In genomic region chr17:3667366-3668278, GRCh38 we compare ENCODE assay signal across 8 cellular contexts. TPM values are rescaled to one million over a fixed set of nuclear protein-coding genes. Genes with fewer than 3 reads are reported as not detected.
DNase-seq lines count a peak whose midpoint lies in the region; ATAC-seq and TF ChIP-seq lines count a peak whose summit lies in the region.

No MANE protein-coding gene starts in this region.

- H3K9me2 ChIP-seq in DOHH2 (replicated peaks; ENCODE audit: control insufficient read depth, low read length) = no peaks in the 10 kb centered on the region

- H3K4me1 ChIP-seq in DOHH2 (ENCODE audit: control insufficient read depth, low read length) (peaks cover 19% of the 10 kb centered on the region), thyroid gland (peaks cover 14 to 25% of the 10 kb centered on the region in 2 donors)

- TF ChIP-seq POLR2A in thyroid gland (IDR thresholded peaks at IDR 0.05) = no peak

- H3F3A ChIP-seq in DOHH2 (ENCODE audit: control insufficient read depth, insufficient read depth) = peaks cover 15% of the 10 kb centered on the region

- H3K4me3 ChIP-seq in DOHH2 (ENCODE audit: low read length) (peak overlapping the region; percentile 94), WERI-Rb-1 (ENCODE audit: low read depth, low read length) (peak overlapping the region; percentile 80), epithelial cell of proximal tubule (ENCODE audit: low read depth, low read length) (peak overlapping the region; percentile 97), thyroid gland (replicated peaks in 1 of 3) (peak overlapping the region; percentile 72 to 94 (median 83))
- peak overlapping the region; percentile 88 for H3K4me3 ChIP-seq in Jurkat, Clone E6-1 (ENCODE audit: low read length)

- H3K9me3 ChIP-seq in DOHH2 (ENCODE audit: control insufficient read depth, insufficient read depth, low read length) (no peaks in the 10 kb centered on the region), WERI-Rb-1 (ENCODE audit: severe bottlenecking) (no peaks in the 10 kb centered on the region), thyroid gland (no peaks in the 10 kb centered on the region)

- H3K79me2 ChIP-seq in DOHH2 (ENCODE audit: control insufficient read depth, low read length) = peaks cover 45% of the 10 kb centered on the region

- WGBS in thyroid gland, 2 donors = 6 to 11% methylated on average over 13 to 15 of the region's 39 CpGs

- peak; percentile 23 for TF ChIP-seq CTCF in DOHH2 (IDR thresholded peaks at IDR 0.05; ENCODE audit: low read depth, low read length, poor library complexity, severe bottlenecking)
- TF ChIP-seq CTCF in WERI-Rb-1 (IDR thresholded peaks at IDR 0.05; ENCODE audit: low read depth, low read length) = no peak
- TF ChIP-seq CTCF in epithelial cell of proximal tubule (conservative IDR thresholded peaks at IDR 0.05; ENCODE audit: low read depth, low read length) = peak; percentile 6
- TF ChIP-seq CTCF in mesothelial cell of epicardium (IDR thresholded peaks at IDR 0.05; ENCODE audit: unreplicated experiment) = no peak
- TF ChIP-seq CTCF in thyroid gland (IDR thresholded peaks at IDR 0.05) = no peak

- H3K27ac ChIP-seq in DOHH2 (ENCODE audit: low read depth, low read length) (no peak overlapping the region), WERI-Rb-1 (peak overlapping the region; percentile 96), thyroid gland (peak overlapping the region; percentile 89 to 99 (median 98))

- H3K4me2 ChIP-seq in DOHH2 (ENCODE audit: low read length) = peak overlapping the region; percentile 78

- ATAC-seq in GM21515 (IDR thresholded peaks at IDR 0.05; ENCODE audit: unreplicated experiment) = peak; percentile 4

- H4K20me1 ChIP-seq in DOHH2 (ENCODE audit: control insufficient read depth, insufficient read depth, low read depth, low read length) = peaks cover 4% of the 10 kb centered on the region; the same call in 1 of the 2 replicates

- DNase-seq in Jurkat, Clone E6-1 (ENCODE audit: low read depth, low spot score) = no peak
- DNase-seq in WERI-Rb-1 (peak; percentile 76), epithelial cell of proximal tubule (ENCODE audit: low read depth) (no peak), mesothelial cell of epicardium (ENCODE audit: low spot score in 2 of 2, unreplicated experiment in 2 of 2) (peak; percentile 89 to 92), thyroid gland (peak; percentile 84)
- no peak for DNase-seq in stimulated activated CD4-positive, alpha-beta T cell treated with anti-CD3 and anti-CD28 coated beads, Interleukin-4, amount 100 ng/mL, for 24 hours

- intact Hi-C loops in thyroid gland (cut with DNase I) = no loop called here

- H3K27me3 ChIP-seq in DOHH2 (ENCODE audit: control insufficient read depth, low read length) (no peaks in the 10 kb centered on the region), WERI-Rb-1 (ENCODE audit: insufficient read depth, low read depth, severe bottlenecking) (no peaks in the 10 kb centered on the region), thyroid gland (no peaks in the 10 kb centered on the region)

- H3K36me3 ChIP-seq in DOHH2 (ENCODE audit: control insufficient read depth, low read length) (peaks cover 32% of the 10 kb centered on the region), WERI-Rb-1 (peaks cover 33% of the 10 kb centered on the region), thyroid gland (peaks cover 15 to 21% of the 10 kb centered on the region in 2 donors)

- H3K4me1 Mint-ChIP-seq in mesothelial cell of epicardium = peaks cover 32% of the 10 kb centered on the region

- H3K36me3 Mint-ChIP-seq in mesothelial cell of epicardium = peaks cover 14% of the 10 kb centered on the region

- peak overlapping the region; percentile 99 for H3K27ac Mint-ChIP-seq in mesothelial cell of epicardium

- no peaks in the 10 kb centered on the region for H3K9me3 Mint-ChIP-seq in mesothelial cell of epicardium

- no peaks in the 10 kb centered on the region for H3K27me3 Mint-ChIP-seq in mesothelial cell of epicardium (ENCODE audit: low read depth)

- peak overlapping the region; percentile 85 for H3K4me3 Mint-ChIP-seq in mesothelial cell of epicardium

RNA-seq across cellular contexts. Expression of gene TAX1BP3, which starts 0.8 kb away (rescaled TPM):
- 55.6 TPM for polyA plus RNA-seq in Jurkat, Clone E6-1 (2012; ENCODE audit: insufficient read depth, insufficient read length)
- total RNA-seq in epithelial cell of proximal tubule (426 and 444 TPM in 2 replicates), mesothelial cell of epicardium (133 to 136 TPM (median 135 TPM) in 3 replicates), thyroid gland (100 to 1,000 TPM in 2 of 4 donors, 10 to 100 TPM in 2; 62.9 to 151 (median 120) TPM)

RNA-seq across cellular contexts. Expression of gene EMC6, which starts 1.0 kb away (rescaled TPM):
- polyA plus RNA-seq in Jurkat, Clone E6-1 (2012; ENCODE audit: insufficient read depth, insufficient read length) = 93.9 TPM
- total RNA-seq in epithelial cell of proximal tubule = 25.6 and 43.7 TPM in 2 replicates
- total RNA-seq in mesothelial cell of epicardium = 33.1 to 36.5 TPM (median 33.6 TPM) in 3 replicates
- total RNA-seq in thyroid gland = 10 to 100 TPM in 2 of 4 donors, 1 to 10 TPM in 2; 4.1 to 17.3 (median 11.5) TPM

RNA-seq across cellular contexts. Expression of gene P2RX5, which starts 28.3 kb away (rescaled TPM):
- polyA plus RNA-seq in Jurkat, Clone E6-1 (2012; ENCODE audit: insufficient read depth, insufficient read length) = 54.5 TPM
- 2.3 and 4.8 TPM in 2 replicates for total RNA-seq in epithelial cell of proximal tubule
- 0.18 to 0.66 TPM (median 0.24 TPM) in 3 replicates for total RNA-seq in mesothelial cell of epicardium
- total RNA-seq in thyroid gland = under 1 TPM in 1 of 4 donors, not detected in 3; 0.54 TPM

RNA-seq across cellular contexts. Expression of gene CTNS, which starts 31.1 kb away (rescaled TPM):
- polyA plus RNA-seq in Jurkat, Clone E6-1 (2012; ENCODE audit: insufficient read depth, insufficient read length) = 10.4 TPM
- 5.9 and 18.2 TPM in 2 replicates for total RNA-seq in epithelial cell of proximal tubule
- total RNA-seq in mesothelial cell of epicardium = 11.1 to 13.4 TPM (median 12.0 TPM) in 3 replicates
- 10 to 100 TPM; 21.4 to 36.6 (median 28.6) TPM for total RNA-seq in thyroid gland

RNA-seq across cellular contexts. Expression of gene SHPK, which starts 31.6 kb away (rescaled TPM):
- polyA plus RNA-seq in Jurkat, Clone E6-1 (2012; ENCODE audit: insufficient read depth, insufficient read length) = 10.0 TPM
- 18.1 and 23.5 TPM in 2 replicates for total RNA-seq in epithelial cell of proximal tubule
- total RNA-seq in mesothelial cell of epicardium = 17.6 to 19.3 TPM (median 18.9 TPM) in 3 replicates
- 10 to 100 TPM; 16.1 to 18.4 (median 17.6) TPM for total RNA-seq in thyroid gland

Comparison
In these comparisons a context has a peak if more than half of its experiments do, and no peak if none do; other contexts are left out.
1. CTCF ChIP-seq: peak in DOHH2 (single experiment) and epithelial cell of proximal tubule (single experiment); none in WERI-Rb-1 (single experiment), mesothelial cell of epicardium (single experiment) and thyroid gland (0 of 6).
2. DNase-seq: peak in WERI-Rb-1 (single experiment), mesothelial cell of epicardium (2 of 2) and thyroid gland (2 of 2); none in Jurkat, Clone E6-1 (single experiment), epithelial cell of proximal tubule (single experiment) and stimulated activated CD4-positive, alpha-beta T cell treated with anti-CD3 and anti-CD28 coated beads, Interleukin-4, amount 100 ng/mL, for 24 hours (single experiment).
3. Peak in every context shown above with its lines, with median percentiles within 50 percentile points of each other: H3K4me3 ChIP-seq.